In genomic region chr1:16129921-16130543, GRCh38 we compare ENCODE assay signal across 1 cellular context.
TF ChIP-seq lines count a peak whose summit lies in the region.

No MANE protein-coding gene starts in this region.

TF ChIP-seq in WTC11, 78 proteins besides CTCF, POLR2A, EP300 and RAD21 (continued from another document):
- no peak for TF ChIP-seq CDX4 (CRISPR knock-in tag; IDR thresholded peaks at IDR 0.05; ENCODE audit: borderline replicate concordance)
